Comparison of ENCODE assay signal across 1 cellular context in the genomic region with DNA sequence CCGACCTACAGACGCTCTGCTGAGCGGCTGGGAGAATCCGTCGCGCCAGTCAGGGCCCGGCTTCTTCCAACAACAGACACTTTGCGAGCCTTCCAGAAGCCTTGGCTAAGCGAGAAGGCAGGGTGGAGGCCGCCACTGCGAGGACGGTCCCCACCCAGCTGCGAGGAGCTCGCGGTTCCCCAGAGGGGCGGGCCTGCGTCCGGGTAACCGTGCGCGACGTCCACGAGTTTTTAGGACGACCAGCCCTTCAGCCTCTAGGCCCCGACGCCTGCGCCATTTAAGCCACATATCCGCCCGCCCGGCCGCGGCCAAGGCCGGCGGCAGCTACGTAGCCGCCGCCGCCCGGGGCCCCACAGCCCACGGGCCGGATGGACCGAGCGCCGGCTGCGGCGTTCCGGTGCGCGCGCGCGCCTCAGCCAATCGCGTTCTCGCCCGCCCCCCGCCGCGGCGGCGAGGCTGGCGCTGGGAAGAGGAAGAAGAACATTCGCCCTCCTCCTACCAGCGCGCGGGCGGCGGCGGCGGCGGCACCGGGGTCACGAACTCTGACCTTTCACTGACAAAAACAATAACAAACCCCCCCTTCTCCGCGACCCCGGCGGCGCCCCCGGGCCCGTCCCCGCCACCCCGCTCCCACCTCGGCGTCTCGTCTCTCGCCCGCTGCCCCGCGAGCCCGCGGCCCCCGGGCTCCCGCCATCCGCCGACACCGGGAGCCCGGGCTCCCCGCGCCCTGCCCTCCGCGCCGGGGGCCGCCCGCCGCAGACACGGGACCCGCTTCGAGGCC.
TF ChIP-seq lines count a peak whose summit lies in the region.

A gene (plus strand): TSS at position 479 of the 781 bp plus-strand sequence. CDS start 56,332 bp downstream, outside the sequence.

TF ChIP-seq in K562, 482 proteins besides CTCF, POLR2A, EP300 and RAD21 (continued from another document and continues in another):
- TF ChIP-seq, protein P1, sequence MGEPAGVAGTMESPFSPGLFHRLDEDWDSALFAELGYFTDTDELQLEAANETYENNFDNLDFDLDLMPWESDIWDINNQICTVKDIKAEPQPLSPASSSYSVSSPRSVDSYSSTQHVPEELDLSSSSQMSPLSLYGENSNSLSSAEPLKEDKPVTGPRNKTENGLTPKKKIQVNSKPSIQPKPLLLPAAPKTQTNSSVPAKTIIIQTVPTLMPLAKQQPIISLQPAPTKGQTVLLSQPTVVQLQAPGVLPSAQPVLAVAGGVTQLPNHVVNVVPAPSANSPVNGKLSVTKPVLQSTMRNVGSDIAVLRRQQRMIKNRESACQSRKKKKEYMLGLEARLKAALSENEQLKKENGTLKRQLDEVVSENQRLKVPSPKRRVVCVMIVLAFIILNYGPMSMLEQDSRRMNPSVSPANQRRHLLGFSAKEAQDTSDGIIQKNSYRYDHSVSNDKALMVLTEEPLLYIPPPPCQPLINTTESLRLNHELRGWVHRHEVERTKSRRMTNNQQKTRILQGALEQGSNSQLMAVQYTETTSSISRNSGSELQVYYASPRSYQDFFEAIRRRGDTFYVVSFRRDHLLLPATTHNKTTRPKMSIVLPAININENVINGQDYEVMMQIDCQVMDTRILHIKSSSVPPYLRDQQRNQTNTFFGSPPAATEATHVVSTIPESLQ (CRISPR knock-in tag; IDR thresholded peaks at IDR 0.05) = no peak
- TF ChIP-seq NFXL1 (CRISPR knock-in tag; IDR thresholded peaks at IDR 0.05) (no peak), ZNF41 (CRISPR knock-in tag; conservative IDR thresholded peaks at IDR 0.05) (no peak), SIN3B (IDR thresholded peaks at IDR 0.05; ENCODE audit: low read depth) (peak; percentile 71; the same call in 1 of the 2 replicates), KDM5B (IDR thresholded peaks at IDR 0.05; ENCODE audit: insufficient replicate concordance, low read depth, low read length) (peak; percentile 91), KAT2B (IDR thresholded peaks at IDR 0.05; ENCODE audit: low read depth, low read length) (no peak), ZNF699 (CRISPR knock-in tag; IDR thresholded peaks at IDR 0.05; ENCODE audit: insufficient replicate concordance) (no peak), CREM (IDR thresholded peaks at IDR 0.05; ENCODE audit: low read depth) (peak; percentile 77), MYC (IDR thresholded peaks at IDR 0.05; ENCODE audit: low read depth, low read length) (peak; percentile 71), MYC (CRISPR knock-in tag; IDR thresholded peaks at IDR 0.05; ENCODE audit: borderline replicate concordance, low read depth) (no peak), ZNF146 (CRISPR knock-in tag; IDR thresholded peaks at IDR 0.05; ENCODE audit: unreplicated experiment) (no peak), IRF2 (CRISPR knock-in tag; IDR thresholded peaks at IDR 0.05) (no peak), SMAD3 (CRISPR knock-in tag; conservative IDR thresholded peaks at IDR 0.05) (no peak), MAFF (IDR thresholded peaks at IDR 0.05; ENCODE audit: low read length) (no peak), SMAD4 (CRISPR knock-in tag; conservative IDR thresholded peaks at IDR 0.05) (peak; percentile 83), SETDB1 (IDR thresholded peaks at IDR 0.05; ENCODE audit: low read length) (no peak), NR4A1 (CRISPR knock-in tag; IDR thresholded peaks at IDR 0.05) (no peak), NR4A1 (tag; IDR thresholded peaks at IDR 0.05) (peak; percentile 76), FUS (optimal IDR thresholded peaks at IDR 0.05; ENCODE audit: low read depth, low read length) (peak; percentile 7), TEAD2 (tag; IDR thresholded peaks at IDR 0.05) (no peak), PPARD (CRISPR knock-in tag; IDR thresholded peaks at IDR 0.05) (no peak), CBX1 (IDR thresholded peaks at IDR 0.05; ENCODE audit: low read depth) (no peak; the same call in 1 of the 2 replicates), PHF20 (IDR thresholded peaks at IDR 0.05; ENCODE audit: partially characterized antibody) (no peak), NFRKB (IDR thresholded peaks at IDR 0.05; ENCODE audit: low read depth) (0 out of 2 replicates have a peak, but pooled peaks have one; percentile 1), ZSCAN29 (IDR thresholded peaks at IDR 0.05) (peak; percentile 39; the same call in 1 of the 2 replicates), SRSF1 (IDR thresholded peaks at IDR 0.05; ENCODE audit: low read depth, low read length) (no peak), JUND (IDR thresholded peaks at IDR 0.05; ENCODE audit: borderline replicate concordance, low read depth, low read length) (0 out of 2 replicates have a peak, but pooled peaks have one; percentile 3), JUND (tag; IDR thresholded peaks at IDR 0.05; ENCODE audit: borderline replicate concordance, low read depth, low read length) (no peak), SUPT5H (IDR thresholded peaks at IDR 0.05) (peak; percentile 85), TBP (optimal IDR thresholded peaks at IDR 0.05; ENCODE audit: low read depth, low read length) (no peak), RBBP5 (IDR thresholded peaks at IDR 0.05; ENCODE audit: borderline replicate concordance, insufficient read depth, low read length, poor library complexity, severe bottlenecking) (peak; percentile 73), HOXB6 (CRISPR knock-in tag; IDR thresholded peaks at IDR 0.05; ENCODE audit: borderline replicate concordance) (no peak), RCOR1 (IDR thresholded peaks at IDR 0.05; ENCODE audit: borderline replicate concordance in 1 of 2, low read depth in 2 of 2, low read length in 2 of 2) (0 out of 4 replicates have a peak, but pooled peaks of 1 of the 2 experiments have one; percentile 22), HDAC8 (tag; IDR thresholded peaks at IDR 0.05) (0 out of 2 replicates have a peak, but pooled peaks have one; percentile 23), ZNF717 (CRISPR knock-in tag; IDR thresholded peaks at IDR 0.05) (no peak), SRF (CRISPR knock-in tag; IDR thresholded peaks at IDR 0.05) (peak in 1 of 2 experiments; percentile 39; a peak in 1 of 4 replicates), E2F3 (CRISPR knock-in tag; IDR thresholded peaks at IDR 0.05) (0 out of 2 replicates have a peak, but pooled peaks have one; percentile 50), RFX7 (CRISPR knock-in tag; IDR thresholded peaks at IDR 0.05) (no peak), NR2F6 (CRISPR knock-in tag; IDR thresholded peaks at IDR 0.05) (no peak), ZNF23 (CRISPR knock-in tag; IDR thresholded peaks at IDR 0.05) (no peak), NONO (IDR thresholded peaks at IDR 0.05; ENCODE audit: low read depth in 2 of 2, low read length in 1 of 2) (peak in 1 of 2 experiments; percentile 88), CREBBP (IDR thresholded peaks at IDR 0.05; ENCODE audit: low read depth, low read length) (no peak), SAFB2 (IDR thresholded peaks at IDR 0.05; ENCODE audit: borderline replicate concordance, low read depth, low read length, severe bottlenecking) (no peak), SRSF3 (IDR thresholded peaks at IDR 0.05; ENCODE audit: insufficient read depth, low read length) (no peak), RAD51 (IDR thresholded peaks at IDR 0.05; ENCODE audit: borderline replicate concordance, low read depth) (no peak), HCFC1 (IDR thresholded peaks at IDR 0.05; ENCODE audit: low read depth, low read length) (peak; percentile 31), TEAD4 (IDR thresholded peaks at IDR 0.05; ENCODE audit: low read length) (no peak), TEAD4 (CRISPR knock-in tag; IDR thresholded peaks at IDR 0.05; ENCODE audit: borderline replicate concordance) (0 out of 2 replicates have a peak, but pooled peaks have one; percentile 72), HEY1 (CRISPR knock-in tag; IDR thresholded peaks at IDR 0.05; ENCODE audit: borderline replicate concordance) (no peak), MAFG (tag; conservative IDR thresholded peaks at IDR 0.05) (no peak), NELFE (IDR thresholded peaks at IDR 0.05; ENCODE audit: insufficient read depth, insufficient read length) (no peak)
- TF ChIP-seq, protein P2, sequence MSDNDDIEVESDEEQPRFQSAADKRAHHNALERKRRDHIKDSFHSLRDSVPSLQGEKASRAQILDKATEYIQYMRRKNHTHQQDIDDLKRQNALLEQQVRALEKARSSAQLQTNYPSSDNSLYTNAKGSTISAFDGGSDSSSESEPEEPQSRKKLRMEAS (CRISPR knock-in tag; IDR thresholded peaks at IDR 0.05) = peak; percentile 77
- TF ChIP-seq, protein P3, sequence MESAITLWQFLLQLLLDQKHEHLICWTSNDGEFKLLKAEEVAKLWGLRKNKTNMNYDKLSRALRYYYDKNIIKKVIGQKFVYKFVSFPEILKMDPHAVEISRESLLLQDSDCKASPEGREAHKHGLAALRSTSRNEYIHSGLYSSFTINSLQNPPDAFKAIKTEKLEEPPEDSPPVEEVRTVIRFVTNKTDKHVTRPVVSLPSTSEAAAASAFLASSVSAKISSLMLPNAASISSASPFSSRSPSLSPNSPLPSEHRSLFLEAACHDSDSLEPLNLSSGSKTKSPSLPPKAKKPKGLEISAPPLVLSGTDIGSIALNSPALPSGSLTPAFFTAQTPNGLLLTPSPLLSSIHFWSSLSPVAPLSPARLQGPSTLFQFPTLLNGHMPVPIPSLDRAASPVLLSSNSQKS (CRISPR knock-in tag; IDR thresholded peaks at IDR 0.05) = no peak
- TF ChIP-seq, protein P4, sequence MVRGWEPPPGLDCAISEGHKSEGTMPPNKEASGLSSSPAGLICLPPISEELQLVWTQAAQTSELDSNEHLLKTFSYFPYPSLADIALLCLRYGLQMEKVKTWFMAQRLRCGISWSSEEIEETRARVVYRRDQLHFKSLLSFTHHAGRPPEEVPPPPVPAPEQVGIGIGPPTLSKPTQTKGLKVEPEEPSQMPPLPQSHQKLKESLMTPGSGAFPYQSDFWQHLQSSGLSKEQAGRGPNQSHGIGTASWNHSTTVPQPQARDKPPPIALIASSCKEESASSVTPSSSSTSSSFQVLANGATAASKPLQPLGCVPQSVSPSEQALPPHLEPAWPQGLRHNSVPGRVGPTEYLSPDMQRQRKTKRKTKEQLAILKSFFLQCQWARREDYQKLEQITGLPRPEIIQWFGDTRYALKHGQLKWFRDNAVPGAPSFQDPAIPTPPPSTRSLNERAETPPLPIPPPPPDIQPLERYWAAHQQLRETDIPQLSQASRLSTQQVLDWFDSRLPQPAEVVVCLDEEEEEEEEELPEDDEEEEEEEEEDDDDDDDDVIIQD (CRISPR knock-in tag; IDR thresholded peaks at IDR 0.05) = no peak
- TF ChIP-seq, protein P5, sequence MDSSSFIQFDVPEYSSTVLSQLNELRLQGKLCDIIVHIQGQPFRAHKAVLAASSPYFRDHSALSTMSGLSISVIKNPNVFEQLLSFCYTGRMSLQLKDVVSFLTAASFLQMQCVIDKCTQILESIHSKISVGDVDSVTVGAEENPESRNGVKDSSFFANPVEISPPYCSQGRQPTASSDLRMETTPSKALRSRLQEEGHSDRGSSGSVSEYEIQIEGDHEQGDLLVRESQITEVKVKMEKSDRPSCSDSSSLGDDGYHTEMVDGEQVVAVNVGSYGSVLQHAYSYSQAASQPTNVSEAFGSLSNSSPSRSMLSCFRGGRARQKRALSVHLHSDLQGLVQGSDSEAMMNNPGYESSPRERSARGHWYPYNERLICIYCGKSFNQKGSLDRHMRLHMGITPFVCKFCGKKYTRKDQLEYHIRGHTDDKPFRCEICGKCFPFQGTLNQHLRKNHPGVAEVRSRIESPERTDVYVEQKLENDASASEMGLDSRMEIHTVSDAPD (CRISPR knock-in tag; IDR thresholded peaks at IDR 0.05) = no peak
- TF ChIP-seq, protein P6, sequence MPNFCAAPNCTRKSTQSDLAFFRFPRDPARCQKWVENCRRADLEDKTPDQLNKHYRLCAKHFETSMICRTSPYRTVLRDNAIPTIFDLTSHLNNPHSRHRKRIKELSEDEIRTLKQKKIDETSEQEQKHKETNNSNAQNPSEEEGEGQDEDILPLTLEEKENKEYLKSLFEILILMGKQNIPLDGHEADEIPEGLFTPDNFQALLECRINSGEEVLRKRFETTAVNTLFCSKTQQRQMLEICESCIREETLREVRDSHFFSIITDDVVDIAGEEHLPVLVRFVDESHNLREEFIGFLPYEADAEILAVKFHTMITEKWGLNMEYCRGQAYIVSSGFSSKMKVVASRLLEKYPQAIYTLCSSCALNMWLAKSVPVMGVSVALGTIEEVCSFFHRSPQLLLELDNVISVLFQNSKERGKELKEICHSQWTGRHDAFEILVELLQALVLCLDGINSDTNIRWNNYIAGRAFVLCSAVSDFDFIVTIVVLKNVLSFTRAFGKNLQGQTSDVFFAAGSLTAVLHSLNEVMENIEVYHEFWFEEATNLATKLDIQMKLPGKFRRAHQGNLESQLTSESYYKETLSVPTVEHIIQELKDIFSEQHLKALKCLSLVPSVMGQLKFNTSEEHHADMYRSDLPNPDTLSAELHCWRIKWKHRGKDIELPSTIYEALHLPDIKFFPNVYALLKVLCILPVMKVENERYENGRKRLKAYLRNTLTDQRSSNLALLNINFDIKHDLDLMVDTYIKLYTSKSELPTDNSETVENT (CRISPR knock-in tag; IDR thresholded peaks at IDR 0.05) = peak; percentile 75; the same call in 1 of the 2 replicates
- TF ChIP-seq, protein P7, sequence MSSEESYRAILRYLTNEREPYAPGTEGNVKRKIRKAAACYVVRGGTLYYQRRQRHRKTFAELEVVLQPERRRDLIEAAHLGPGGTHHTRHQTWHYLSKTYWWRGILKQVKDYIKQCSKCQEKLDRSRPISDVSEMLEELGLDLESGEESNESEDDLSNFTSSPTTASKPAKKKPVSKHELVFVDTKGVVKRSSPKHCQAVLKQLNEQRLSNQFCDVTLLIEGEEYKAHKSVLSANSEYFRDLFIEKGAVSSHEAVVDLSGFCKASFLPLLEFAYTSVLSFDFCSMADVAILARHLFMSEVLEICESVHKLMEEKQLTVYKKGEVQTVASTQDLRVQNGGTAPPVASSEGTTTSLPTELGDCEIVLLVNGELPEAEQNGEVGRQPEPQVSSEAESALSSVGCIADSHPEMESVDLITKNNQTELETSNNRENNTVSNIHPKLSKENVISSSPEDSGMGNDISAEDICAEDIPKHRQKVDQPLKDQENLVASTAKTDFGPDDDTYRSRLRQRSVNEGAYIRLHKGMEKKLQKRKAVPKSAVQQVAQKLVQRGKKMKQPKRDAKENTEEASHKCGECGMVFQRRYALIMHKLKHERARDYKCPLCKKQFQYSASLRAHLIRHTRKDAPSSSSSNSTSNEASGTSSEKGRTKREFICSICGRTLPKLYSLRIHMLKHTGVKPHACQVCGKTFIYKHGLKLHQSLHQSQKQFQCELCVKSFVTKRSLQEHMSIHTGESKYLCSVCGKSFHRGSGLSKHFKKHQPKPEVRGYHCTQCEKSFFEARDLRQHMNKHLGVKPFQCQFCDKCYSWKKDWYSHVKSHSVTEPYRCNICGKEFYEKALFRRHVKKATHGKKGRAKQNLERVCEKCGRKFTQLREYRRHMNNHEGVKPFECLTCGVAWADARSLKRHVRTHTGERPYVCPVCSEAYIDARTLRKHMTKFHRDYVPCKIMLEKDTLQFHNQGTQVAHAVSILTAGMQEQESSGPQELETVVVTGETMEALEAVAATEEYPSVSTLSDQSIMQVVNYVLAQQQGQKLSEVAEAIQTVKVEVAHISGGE (CRISPR knock-in tag; IDR thresholded peaks at IDR 0.05) = peak in 1 of 3 experiments; percentile 90; a peak in 2 of 6 replicates
- TF ChIP-seq, protein P8, sequence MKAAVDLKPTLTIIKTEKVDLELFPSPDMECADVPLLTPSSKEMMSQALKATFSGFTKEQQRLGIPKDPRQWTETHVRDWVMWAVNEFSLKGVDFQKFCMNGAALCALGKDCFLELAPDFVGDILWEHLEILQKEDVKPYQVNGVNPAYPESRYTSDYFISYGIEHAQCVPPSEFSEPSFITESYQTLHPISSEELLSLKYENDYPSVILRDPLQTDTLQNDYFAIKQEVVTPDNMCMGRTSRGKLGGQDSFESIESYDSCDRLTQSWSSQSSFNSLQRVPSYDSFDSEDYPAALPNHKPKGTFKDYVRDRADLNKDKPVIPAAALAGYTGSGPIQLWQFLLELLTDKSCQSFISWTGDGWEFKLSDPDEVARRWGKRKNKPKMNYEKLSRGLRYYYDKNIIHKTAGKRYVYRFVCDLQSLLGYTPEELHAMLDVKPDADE (conservative IDR thresholded peaks at IDR 0.05; ENCODE audit: control insufficient read depth, low read depth, low read length) = peak; percentile 73; the same call in 1 of the 2 replicates
